ENCODE assay signal across 6 cellular contexts in genomic region chr16:32071586-32071985, GRCh38.
DNase-seq lines count a peak whose midpoint lies in the region; ATAC-seq and TF ChIP-seq lines count a peak whose summit lies in the region.
"Not testable (repeated sequence)": the region's sequence is repeated elsewhere in the genome, so short reads cannot be mapped to it uniquely, and the experiment has no call there.

No MANE protein-coding gene starts in this region.

- not testable (repeated sequence) for H3K9ac ChIP-seq in Loucy (ENCODE audit: low read depth, low read length, poor library complexity, severe bottlenecking)

- not testable (repeated sequence) for H3K4me1 ChIP-seq in Loucy (ENCODE audit: insufficient read depth, low read length, poor library complexity, severe bottlenecking)

- H3K9me3 ChIP-seq in CD4-positive, alpha-beta T cell (ENCODE audit: control insufficient read depth, low read length); Loucy (ENCODE audit: insufficient read depth, low read depth, low read length); T-helper 17 cell (ENCODE audit: control insufficient read depth, low read length, poor library complexity, severe bottlenecking): not testable (repeated sequence)

- not testable (repeated sequence) for H3K79me2 ChIP-seq in Loucy (ENCODE audit: insufficient read depth, low read length)

- CTCF ChIA-PET in CD4-positive, alpha-beta T cell (lab: Charles Lee), result not testable (repeated sequence)

- not testable (repeated sequence) for H3F3A ChIP-seq in Loucy (ENCODE audit: low read depth)

- not testable (repeated sequence) for H3K9me3 Mint-ChIP-seq in CD4-positive, alpha-beta T cell; activated T-helper 17 cell treated with anti-CD3 and anti-CD28 coated beads, Interleukin-2, amount 50 U/mL, for 72 hours; central memory CD8-positive, alpha-beta T cell; stimulated activated effector memory CD8-positive, alpha-beta T cell treated with anti-CD3 and anti-CD28 coated beads, Interleukin-12 subunit alpha, Interleukin-12 subunit beta, amount 100 ng/mL, for 72 hours

- not testable (repeated sequence) for H4K20me1 ChIP-seq in Loucy (ENCODE audit: insufficient read depth, low read length, poor library complexity, severe bottlenecking)

- H2AFZ ChIP-seq in Loucy (ENCODE audit: low read length), result not testable (repeated sequence)

- not testable (repeated sequence) for H3K27ac ChIP-seq in CD4-positive, alpha-beta T cell (ENCODE audit: low read depth, low read length)

- H3K4me3 ChIP-seq in Loucy (ENCODE audit: low read length, poor library complexity, severe bottlenecking), result peak overlapping the region; percentile 35

- H3K9me2 ChIP-seq in Loucy (replicated peaks; ENCODE audit: low read depth, low read length), result not testable (repeated sequence)

- H3K4me1 Mint-ChIP-seq in CD4-positive, alpha-beta T cell (ENCODE audit: low read depth); T-helper 17 cell; activated T-helper 17 cell treated with anti-CD3 and anti-CD28 coated beads, Interleukin-2, amount 50 U/mL, for 72 hours; central memory CD8-positive, alpha-beta T cell; stimulated activated effector memory CD8-positive, alpha-beta T cell treated with anti-CD3 and anti-CD28 coated beads, Interleukin-12 subunit alpha, Interleukin-12 subunit beta, amount 100 ng/mL, for 72 hours: not testable (repeated sequence)

- not testable (repeated sequence) for H3K4me3 Mint-ChIP-seq in CD4-positive, alpha-beta T cell; T-helper 17 cell; activated T-helper 17 cell treated with anti-CD3 and anti-CD28 coated beads, Interleukin-2, amount 50 U/mL, for 72 hours; central memory CD8-positive, alpha-beta T cell; stimulated activated effector memory CD8-positive, alpha-beta T cell treated with anti-CD3 and anti-CD28 coated beads, Interleukin-12 subunit alpha, Interleukin-12 subunit beta, amount 100 ng/mL, for 72 hours

- TF ChIP-seq CTCF in CD4-positive, alpha-beta T cell (IDR thresholded peaks at IDR 0.05); Loucy (conservative IDR thresholded peaks at IDR 0.05; ENCODE audit: low read length): not testable (repeated sequence)

- H3K27ac Mint-ChIP-seq in CD4-positive, alpha-beta T cell; T-helper 17 cell; activated T-helper 17 cell treated with anti-CD3 and anti-CD28 coated beads, Interleukin-2, amount 50 U/mL, for 72 hours; central memory CD8-positive, alpha-beta T cell (ENCODE audit: low read depth); stimulated activated effector memory CD8-positive, alpha-beta T cell treated with anti-CD3 and anti-CD28 coated beads, Interleukin-12 subunit alpha, Interleukin-12 subunit beta, amount 100 ng/mL, for 72 hours: not testable (repeated sequence)

- DNase-seq in CD4-positive, alpha-beta T cell; T-helper 17 cell; central memory CD8-positive, alpha-beta T cell (ENCODE audit: low spot score in 2 of 2); stimulated activated effector memory CD8-positive, alpha-beta T cell treated with anti-CD3 and anti-CD28 coated beads, Interleukin-12 subunit alpha, Interleukin-12 subunit beta, amount 100 ng/mL, for 72 hours (ENCODE audit: low spot score in 2 of 2): not testable (repeated sequence)

- not testable (repeated sequence) for H3K36me3 Mint-ChIP-seq in CD4-positive, alpha-beta T cell (ENCODE audit: low read depth); T-helper 17 cell (ENCODE audit: low read depth); activated T-helper 17 cell treated with anti-CD3 and anti-CD28 coated beads, Interleukin-2, amount 50 U/mL, for 72 hours (ENCODE audit: low read depth); central memory CD8-positive, alpha-beta T cell (ENCODE audit: insufficient read depth); stimulated activated effector memory CD8-positive, alpha-beta T cell treated with anti-CD3 and anti-CD28 coated beads, Interleukin-12 subunit alpha, Interleukin-12 subunit beta, amount 100 ng/mL, for 72 hours

- H3K27me3 Mint-ChIP-seq in CD4-positive, alpha-beta T cell; T-helper 17 cell; activated T-helper 17 cell treated with anti-CD3 and anti-CD28 coated beads, Interleukin-2, amount 50 U/mL, for 72 hours; central memory CD8-positive, alpha-beta T cell: not testable (repeated sequence)

- ATAC-seq in CD4-positive, alpha-beta T cell (ENCODE audit: poor library complexity), result peak; percentile 29
- peak; percentile 48 for ATAC-seq in T-helper 17 cell
- peak; percentile 52 for ATAC-seq in activated T-helper 17 cell treated with anti-CD3 and anti-CD28 coated beads, Interleukin-2, amount 50 U/mL, for 72 hours (replicated peaks)
- ATAC-seq in central memory CD8-positive, alpha-beta T cell (replicated peaks; ENCODE audit: extremely low read depth, poor library complexity, severe bottlenecking), result peak; percentile 19
- ATAC-seq in stimulated activated effector memory CD8-positive, alpha-beta T cell treated with anti-CD3 and anti-CD28 coated beads, Interleukin-12 subunit alpha, Interleukin-12 subunit beta, amount 100 ng/mL, for 72 hours, result peak; percentile 50

- intact Hi-C loops in CD4-positive, alpha-beta T cell (cut with DNase I, micrococcal nuclease), result not testable (repeated sequence)

- H3K27me3 ChIP-seq in CD4-positive, alpha-beta T cell (ENCODE audit: control insufficient read depth, insufficient read depth, low read length); Loucy (ENCODE audit: insufficient read depth, low read length, poor library complexity, severe bottlenecking): not testable (repeated sequence)

- not testable (repeated sequence) for H3K36me3 ChIP-seq in Loucy (ENCODE audit: insufficient read depth, low read length)

- POLR2A ChIA-PET in CD4-positive, alpha-beta T cell (lab: Charles Lee), result not testable (repeated sequence)

- peak overlapping the region; percentile 37 for H3K4me2 ChIP-seq in Loucy (ENCODE audit: low read depth, low read length, poor library complexity, severe bottlenecking)
